In the genomic region with DNA sequence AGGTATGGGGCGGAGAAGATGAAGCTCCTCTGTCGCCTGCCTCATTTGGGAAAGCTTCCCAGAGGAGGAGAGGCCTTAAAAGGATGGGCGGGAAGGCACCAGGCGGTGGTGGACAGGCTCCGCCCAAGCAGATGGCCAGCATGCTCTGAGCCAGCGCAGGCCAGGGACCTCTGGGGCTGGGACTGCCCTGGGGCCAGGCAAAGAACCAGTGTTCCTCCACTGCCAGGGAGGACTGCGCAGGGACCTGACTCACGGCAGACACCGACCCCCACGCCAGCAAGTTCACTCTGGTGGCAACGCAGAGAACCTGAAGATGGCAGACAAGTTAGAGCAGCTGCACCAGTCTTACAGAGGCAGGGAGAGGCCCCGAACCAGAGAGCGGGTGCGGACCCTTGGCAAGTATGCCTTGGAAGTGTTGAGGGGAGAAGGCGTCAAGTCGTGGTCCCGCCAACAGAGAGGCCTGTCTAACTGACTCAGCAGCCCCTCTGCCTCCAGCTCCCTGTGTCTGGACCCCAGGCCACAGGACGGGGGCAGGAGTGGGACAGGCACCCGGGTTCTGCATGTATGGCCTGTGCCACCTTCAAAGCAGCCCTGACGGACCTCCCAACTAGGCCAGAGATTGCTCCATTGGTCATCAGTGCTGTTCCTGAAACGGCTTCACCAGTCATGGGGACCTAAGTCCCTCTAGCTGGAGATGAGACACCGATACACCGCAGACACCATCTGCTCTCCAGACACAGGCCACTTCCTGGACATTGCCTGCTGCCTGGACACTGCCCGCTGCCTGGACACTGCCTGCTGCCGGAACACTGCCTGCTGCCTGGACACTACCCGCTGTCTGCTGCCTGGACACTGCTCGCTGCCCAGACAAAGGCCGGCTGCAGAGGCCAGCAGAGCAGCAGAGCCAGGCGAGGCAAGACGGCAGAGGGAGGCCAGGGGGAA, we compare ENCODE assay signal across 8 cellular contexts.
DNase-seq lines count a peak whose midpoint lies in the region; ATAC-seq and TF ChIP-seq lines count a peak whose summit lies in the region.

No MANE protein-coding gene starts in this region.

- peak overlapping the region; percentile 36 for H3K27ac ChIP-seq in mesodermal cell (ENCODE audit: low read depth, low read length, severe bottlenecking)

- peaks cover 40% of the 10 kb centered on the region for H3K4me1 Mint-ChIP-seq in activated naive CD8-positive, alpha-beta T cell treated with anti-CD3 and anti-CD28 coated beads, Interleukin-2, amount 10 ng/mL, durations not matched to agents 7 days and 5 days
- H3K4me1 Mint-ChIP-seq in activated naive CD8-positive, alpha-beta T cell treated with anti-CD3 and anti-CD28 coated beads, Interleukin-2, amount 50 U/mL, for 24 hours, result peaks cover 52% of the 10 kb centered on the region
- peaks cover 43% of the 10 kb centered on the region for H3K4me1 Mint-ChIP-seq in chondrocyte (ENCODE audit: low read depth)

- peak overlapping the region; percentile 92 for H3K27ac Mint-ChIP-seq in activated naive CD8-positive, alpha-beta T cell treated with anti-CD3 and anti-CD28 coated beads, Interleukin-2, amount 10 ng/mL, durations not matched to agents 7 days and 5 days
- H3K27ac Mint-ChIP-seq in activated naive CD8-positive, alpha-beta T cell treated with anti-CD3 and anti-CD28 coated beads, Interleukin-2, amount 50 U/mL, for 24 hours, result no peak overlapping the region
- H3K27ac Mint-ChIP-seq in chondrocyte (ENCODE audit: unreplicated experiment), result peak overlapping the region; percentile 95

- POLR2A ChIA-PET in activated naive CD8-positive, alpha-beta T cell treated with anti-CD3 and anti-CD28 coated beads, Interleukin-2, amount 10 ng/mL, durations not matched to agents 7 days and 5 days (lab: Charles Lee), result interaction anchor here (0.9 to 2.5 kb wide), 8 partner anchors 10 to 51 kb away, joined by 3 to 17 read pairs (median 5); no protein-coding TSS in a partner anchor

- peak; percentile 26 for DNase-seq in activated naive CD8-positive, alpha-beta T cell treated with anti-CD3 and anti-CD28 coated beads, Interleukin-2, amount 10 ng/mL, durations not matched to agents 7 days and 5 days
- no peak for DNase-seq in activated naive CD8-positive, alpha-beta T cell treated with anti-CD3 and anti-CD28 coated beads, Interleukin-2, amount 50 U/mL, for 24 hours
- no peak for DNase-seq in chondrocyte (ENCODE audit: low spot score)
- DNase-seq in kidney glomerular epithelial cell (lab: John Stamatoyannopoulos, UW), result no peak
- DNase-seq in NCI-H2081 (lab: John Stamatoyannopoulos, UW), result no peak
- DNase-seq in SW 1271 (lab: John Stamatoyannopoulos, UW), result no peak

- H3K4me3 Mint-ChIP-seq in activated naive CD8-positive, alpha-beta T cell treated with anti-CD3 and anti-CD28 coated beads, Interleukin-2, amount 10 ng/mL, durations not matched to agents 7 days and 5 days, result no peak overlapping the region
- H3K4me3 Mint-ChIP-seq in activated naive CD8-positive, alpha-beta T cell treated with anti-CD3 and anti-CD28 coated beads, Interleukin-2, amount 50 U/mL, for 24 hours, result no peak overlapping the region
- H3K4me3 Mint-ChIP-seq in chondrocyte (ENCODE audit: unreplicated experiment), result no peak overlapping the region

- no peak for ATAC-seq in activated naive CD8-positive, alpha-beta T cell treated with anti-CD3 and anti-CD28 coated beads, Interleukin-2, amount 10 ng/mL, durations not matched to agents 7 days and 5 days (ENCODE audit: low read depth)
- ATAC-seq in activated naive CD8-positive, alpha-beta T cell treated with anti-CD3 and anti-CD28 coated beads, Interleukin-2, amount 50 U/mL, for 24 hours, result no peak
- no peak for ATAC-seq in HG03039 (IDR thresholded peaks at IDR 0.05; ENCODE audit: unreplicated experiment)

- H3K9me3 ChIP-seq in mesodermal cell (ENCODE audit: control insufficient read depth, low read length), result no peaks in the 10 kb centered on the region

- no peaks in the 10 kb centered on the region for H3K36me3 ChIP-seq in mesodermal cell (ENCODE audit: control insufficient read depth, insufficient read depth, low read length)

- no peaks in the 10 kb centered on the region for H3K27me3 Mint-ChIP-seq in activated naive CD8-positive, alpha-beta T cell treated with anti-CD3 and anti-CD28 coated beads, Interleukin-2, amount 10 ng/mL, durations not matched to agents 7 days and 5 days
- H3K27me3 Mint-ChIP-seq in activated naive CD8-positive, alpha-beta T cell treated with anti-CD3 and anti-CD28 coated beads, Interleukin-2, amount 50 U/mL, for 24 hours, result peaks cover 15% of the 10 kb centered on the region
- H3K27me3 Mint-ChIP-seq in chondrocyte (ENCODE audit: low read depth), result no peaks in the 10 kb centered on the region

- 95 to 96% methylated on average over 26 to 30 of the region's 30 CpGs for WGBS in mesodermal cell (ENCODE audit: insufficient coverage in 2 of 2), 2 experiments

- H3K4me1 ChIP-seq in mesodermal cell (ENCODE audit: control insufficient read depth, insufficient read depth, low read length, poor library complexity, severe bottlenecking), result peaks cover 15% of the 10 kb centered on the region

- H3K4me3 ChIP-seq in mesodermal cell (ENCODE audit: extremely low read depth, insufficient read depth, low read length, poor library complexity, severe bottlenecking), result no peak overlapping the region

- TF ChIP-seq CTCF in chondrocyte (IDR thresholded peaks at IDR 0.05), result no peak

- H3K9me3 Mint-ChIP-seq in activated naive CD8-positive, alpha-beta T cell treated with anti-CD3 and anti-CD28 coated beads, Interleukin-2, amount 10 ng/mL, durations not matched to agents 7 days and 5 days, result no peaks in the 10 kb centered on the region
- no peaks in the 10 kb centered on the region for H3K9me3 Mint-ChIP-seq in activated naive CD8-positive, alpha-beta T cell treated with anti-CD3 and anti-CD28 coated beads, Interleukin-2, amount 50 U/mL, for 24 hours
- H3K9me3 Mint-ChIP-seq in chondrocyte (ENCODE audit: low read depth), result no peaks in the 10 kb centered on the region

- peaks cover 17% of the 10 kb centered on the region for H3K36me3 Mint-ChIP-seq in activated naive CD8-positive, alpha-beta T cell treated with anti-CD3 and anti-CD28 coated beads, Interleukin-2, amount 10 ng/mL, durations not matched to agents 7 days and 5 days
- peaks cover 2% of the 10 kb centered on the region for H3K36me3 Mint-ChIP-seq in activated naive CD8-positive, alpha-beta T cell treated with anti-CD3 and anti-CD28 coated beads, Interleukin-2, amount 50 U/mL, for 24 hours (ENCODE audit: low read depth)
- no peaks in the 10 kb centered on the region for H3K36me3 Mint-ChIP-seq in chondrocyte (ENCODE audit: low read depth)
